8 cellular contexts compared by ENCODE assay signal in the genomic region with DNA sequence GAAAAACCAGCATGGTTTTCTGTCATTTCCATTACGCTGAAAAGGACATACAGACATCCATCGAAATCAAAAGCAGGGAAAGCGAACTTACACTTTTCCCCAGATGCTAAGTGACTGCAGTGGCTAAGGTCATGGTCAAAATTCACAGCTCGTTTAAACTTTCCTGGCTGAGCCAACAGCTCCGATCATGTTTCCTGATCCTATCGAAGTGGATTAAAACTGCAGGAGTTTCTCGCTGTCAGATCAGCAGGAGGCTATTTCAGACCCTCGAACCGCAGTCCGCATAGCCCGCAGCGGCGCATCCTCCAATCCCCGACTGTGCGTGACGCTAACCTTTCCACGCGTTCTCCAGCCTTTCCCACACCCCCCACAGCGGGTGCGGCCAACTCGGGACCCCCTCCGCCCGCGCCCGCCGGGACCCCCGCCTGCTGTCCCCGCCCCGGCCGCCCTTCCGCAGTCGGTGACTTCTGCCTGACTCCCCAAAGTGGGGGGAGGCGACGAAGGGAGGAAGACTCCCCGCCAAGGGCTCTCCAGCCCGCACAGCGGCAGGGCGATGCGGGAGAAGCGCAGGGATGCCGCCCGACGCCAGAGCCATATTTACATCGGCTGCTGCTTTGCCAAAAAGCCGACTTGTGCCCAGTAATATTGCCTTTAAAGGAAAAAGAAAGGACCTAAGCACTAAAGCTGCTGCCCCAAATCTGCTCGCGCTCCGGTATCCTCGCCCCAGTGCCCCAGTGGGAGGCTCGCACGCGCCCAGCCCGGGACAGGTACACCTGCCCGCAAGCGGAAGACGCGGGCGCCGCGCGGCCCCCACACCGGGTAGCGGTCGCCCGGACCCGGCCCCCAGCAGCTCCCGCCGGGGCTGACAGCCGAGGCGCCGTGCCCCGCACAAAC. TPM values are rescaled to one million over a fixed set of nuclear protein-coding genes. Genes with fewer than 3 reads are reported as not detected.
A peak's percentile ranks its signal among the peaks of the same experiment; 100 is the strongest.
DNase-seq lines count a peak whose midpoint lies in the region; TF ChIP-seq lines count a peak whose summit lies in the region.

No MANE protein-coding gene starts in this region.

- H3K27ac ChIP-seq in ovary, result no peak overlapping the region

- no peak for TF ChIP-seq CTCF in ovary (IDR thresholded peaks at IDR 0.05)

- DNase-seq in Daoy (ENCODE audit: low read depth) (peak; percentile 26), H7 (peak; percentile 75), NCI-H82 treated with DMSO at 0.1 percent for 48 hours (lab: John Stamatoyannopoulos, UW; ENCODE audit: unreplicated experiment) (peak; percentile 29), germinal center (ENCODE audit: low spot score) (peak; percentile 57), ovary (peak; percentile 12 to 44 (median 30)), islet precursor cell (no peak), NCI-H1436 treated with DMSO at 0.1 percent for 48 hours (lab: John Stamatoyannopoulos, UW) (no peak)
- peak; percentile 82 for DNase-seq in activated effector memory CD4-positive, alpha-beta T cell treated with anti-CD3 and anti-CD28 coated beads, Interleukin-2, amount 50 U/mL, for 16 hours

- TF ChIP-seq EP300 in ovary (IDR thresholded peaks at IDR 0.05), result no peak

- H3K27me3 ChIP-seq in H7 (ENCODE audit: control insufficient read depth, insufficient read depth, low read length) (peaks cover 10% of the 10 kb centered on the region), ovary (no peaks in the 10 kb centered on the region)

- peak overlapping the region; percentile 91 for H3K4me3 ChIP-seq in H7 (ENCODE audit: insufficient read depth, low read depth, low read length)
- peak overlapping the region; percentile 95 for H3K4me3 ChIP-seq in ovary

- intact Hi-C loops in ovary (cut with DNase I), result loop anchor here in 1 of 4 donors (10.0 kb wide), 1 partner anchor 118 kb away; no protein-coding TSS in a partner anchor

- H3K36me3 ChIP-seq in H7 (replicated peaks; ENCODE audit: control insufficient read depth, insufficient read depth, low read length) (no peaks in the 10 kb centered on the region), ovary (no peaks in the 10 kb centered on the region)

- no peak for TF ChIP-seq POLR2A in ovary (IDR thresholded peaks at IDR 0.05)

- no peaks in the 10 kb centered on the region for H3K9me3 ChIP-seq in ovary

- 0 to 1% (median 1%) methylated on average over 55 to 72 of the region's 72 CpGs for WGBS in ovary, 3 donors

- H3K4me1 ChIP-seq in ovary (ENCODE audit: insufficient read depth), result no peaks in the 10 kb centered on the region

RNA-seq across cellular contexts. Expression of a gene that starts 1.2 kb away (rescaled TPM):
- total RNA-seq in Daoy (2014; rRNA removed; shearing (Covaris generic)), result 28.1 and 55.7 TPM in 2 replicates
- total RNA-seq in H7 (2014; rRNA removed; shearing (Covaris generic)), result 31.7 and 32.2 TPM in 2 replicates
- total RNA-seq in ovary, result 10 to 100 TPM in 5 of 7 donors, 1 to 10 TPM in 2; 4.3 to 27.0 (median 18.4) TPM
- polyA plus RNA-seq in ovary, result 10 to 100 TPM in 1 of 2 donors, 1 to 10 TPM in 1; 9.8 to 85.6 TPM

Comparison
In these comparisons a context has a peak if more than half of its experiments do, and no peak if none do; other contexts are left out.
1. DNase-seq: peak in Daoy (single experiment), H7 (single experiment), NCI-H82 treated with DMSO at 0.1 percent for 48 hours (single experiment), activated effector memory CD4-positive, alpha-beta T cell treated with anti-CD3 and anti-CD28 coated beads, Interleukin-2, amount 50 U/mL, for 16 hours (single experiment), germinal center (single experiment) and ovary (5 of 5); none in islet precursor cell (single experiment) and NCI-H1436 treated with DMSO at 0.1 percent for 48 hours (single experiment).